Comparison of ENCODE assay signal across 8 cellular contexts in the genomic region with DNA sequence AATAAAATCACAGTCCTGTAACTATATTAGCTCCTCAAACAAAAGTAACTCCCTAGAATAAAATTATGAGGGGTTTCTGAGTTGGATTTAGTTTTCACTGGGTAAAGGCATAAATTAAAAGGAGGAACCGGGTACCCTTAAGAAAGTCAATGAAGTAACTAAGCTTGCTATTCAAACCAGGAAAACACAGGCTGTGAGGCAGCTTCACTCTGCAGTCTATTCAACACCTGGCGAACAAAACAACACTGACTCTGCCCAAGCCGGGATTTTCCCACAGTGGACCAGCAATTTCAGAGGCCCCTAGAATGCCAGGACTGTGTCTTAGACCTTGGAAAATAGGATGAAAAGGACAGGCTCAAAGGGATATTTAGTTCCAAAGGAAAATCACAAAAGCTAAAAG. TPM values are rescaled to one million over a fixed set of nuclear protein-coding genes. Genes with fewer than 3 reads are reported as not detected.
A peak's percentile ranks its signal among the peaks of the same experiment; 100 is the strongest.
DNase-seq lines count a peak whose midpoint lies in the region; ATAC-seq, FAIRE-seq and TF ChIP-seq lines count a peak whose summit lies in the region.

No MANE protein-coding gene starts in this region.

- WGBS in body of pancreas, 2 donors, result 22 to 41% methylated on average over 3 of the region's 3 CpGs

- H3K9me3 Mint-ChIP-seq in natural killer cell, result no peaks in the 10 kb centered on the region

- intact Hi-C loops in body of pancreas (cut with DNase I) (no loop called here), natural killer cell (cut with micrococcal nuclease) (no loop called here)

- peaks cover 11 to 25% of the 10 kb centered on the region in 2 donors for H3K27me3 Mint-ChIP-seq in natural killer cell (ENCODE audit: low read depth in 2 of 2)

- no peak for TF ChIP-seq CTCF in GM10248 (IDR thresholded peaks at IDR 0.05; ENCODE audit: control extremely low read depth, extremely low read depth, low read depth, missing control alignments)
- TF ChIP-seq CTCF in body of pancreas (IDR thresholded peaks at IDR 0.05), result no peak
- no peak for TF ChIP-seq CTCF in natural killer cell (IDR thresholded peaks at IDR 0.05)

- peaks cover 13% of the 10 kb centered on the region for H3K4me1 ChIP-seq in body of pancreas

- H3K4me3 ChIP-seq in body of pancreas, result no peak overlapping the region

- ATAC-seq in HG02981 (IDR thresholded peaks at IDR 0.05; ENCODE audit: unreplicated experiment) (peak; percentile 30), body of pancreas (peak; percentile 40), natural killer cell (no peak), GM19023 (IDR thresholded peaks at IDR 0.05; ENCODE audit: unreplicated experiment) (no peak)

- peak overlapping the region; percentile 22 for H3K4me3 Mint-ChIP-seq in natural killer cell

- no peaks in the 10 kb centered on the region for H3K36me3 ChIP-seq in body of pancreas (replicated peaks in 1 of 2; ENCODE audit: insufficient read depth in 1 of 2, low read depth in 2 of 2)

- H3K36me3 Mint-ChIP-seq in natural killer cell, result no peaks in the 10 kb centered on the region

- H3K27ac ChIP-seq in body of pancreas, result no peak overlapping the region

- DNase-seq in GM10248 (ENCODE audit: extremely low spot score) (peak; percentile 26), body of pancreas (peak in 2 of 4 donors; percentile 16 to 34), natural killer cell (no peak), NCI-H1092 treated with DMSO at 0.1 percent for 48 hours (lab: John Stamatoyannopoulos, UW) (no peak), H54 (ENCODE audit: insufficient read length, low spot score) (no peak), DMS 273 treated with DMSO at 0.1 percent for 48 hours (lab: John Stamatoyannopoulos, UW) (no peak)

- CTCF ChIA-PET in GM10248 (lab: Yijun Ruan, JAX), result interaction anchor here (1.2 to 4.8 kb wide), 6 partner anchors 8 to 29 kb away, joined by 3 to 28 read pairs (median 11); no protein-coding TSS in a partner anchor

- FAIRE-seq in H54 (lab: Jason Lieb, UNC), result no peak

- H3K27ac Mint-ChIP-seq in natural killer cell, result peak overlapping the region in 1 of 2 donors; percentile 76

- no peaks in the 10 kb centered on the region for H3K27me3 ChIP-seq in body of pancreas

- no peak for TF ChIP-seq POLR2A in body of pancreas (IDR thresholded peaks at IDR 0.05)
- no peak for TF ChIP-seq POLR2A in H54 (IDR thresholded peaks at IDR 0.05; ENCODE audit: low read depth, low read length)

- peaks cover 57 to 64% of the 10 kb centered on the region in 2 donors for H3K4me1 Mint-ChIP-seq in natural killer cell

- POLR2A ChIA-PET in GM10248 (lab: Yijun Ruan, JAX), result interaction anchor here (1.0 kb wide), 1 partner anchor 26 kb away, joined by 3 read pairs; no protein-coding TSS in a partner anchor

- H3K9me3 ChIP-seq in body of pancreas, result no peaks in the 10 kb centered on the region

RNA-seq across cellular contexts. Expression of a gene that starts 24.6 kb away (rescaled TPM):
- total RNA-seq in body of pancreas (10 to 100 TPM; 17.9 to 20.1 TPM), natural killer cell (100 to 1,000 TPM in 2 of 3 donors, 10 to 100 TPM in 1; 88.1 to 107 (median 106) TPM)

Comparison
In these comparisons a context has a peak if more than half of its experiments do, and no peak if none do; other contexts are left out.
1. ATAC-seq: peak in HG02981 (single experiment) and body of pancreas (single experiment); none in natural killer cell (0 of 3) and GM19023 (single experiment).
2. RNA of a gene that starts 24.6 kb away (total RNA-seq): 88.1 to 107 TPM in natural killer cell; 17.9 to 20.1 TPM in body of pancreas; every median in the first group is over 4 times any median in the second.